Comparison of ENCODE assay signal across 1 cellular context in genomic region chr5:149153751-149154610, GRCh38.
TF ChIP-seq lines count a peak whose summit lies in the region.

No MANE protein-coding gene starts in this region.

TF ChIP-seq in IMR-90, 13 proteins besides CTCF, POLR2A, EP300 and RAD21:
- no peak for TF ChIP-seq USF2 (IDR thresholded peaks at IDR 0.05; ENCODE audit: low read depth, low read length)
- TF ChIP-seq MAZ (IDR thresholded peaks at IDR 0.05; ENCODE audit: borderline replicate concordance, low read depth, low read length) = no peak
- no peak for TF ChIP-seq SMC3 (IDR thresholded peaks at IDR 0.05; ENCODE audit: low read depth, low read length)
- TF ChIP-seq MXI1 (IDR thresholded peaks at IDR 0.05; ENCODE audit: borderline replicate concordance, low read depth, low read length) = no peak
- TF ChIP-seq FOS (IDR thresholded peaks at IDR 0.05; ENCODE audit: low read depth, low read length) = no peak
- TF ChIP-seq CHD1 (IDR thresholded peaks at IDR 0.05; ENCODE audit: low read depth, low read length) = no peak
- peak; percentile 97 for TF ChIP-seq CEBPB (IDR thresholded peaks at IDR 0.05; ENCODE audit: low read depth, low read length)
- TF ChIP-seq RCOR1 (IDR thresholded peaks at IDR 0.05; ENCODE audit: insufficient replicate concordance, low read length) = no peak
- no peak for TF ChIP-seq MAFK (IDR thresholded peaks at IDR 0.05; ENCODE audit: low read depth, low read length)
- TF ChIP-seq BHLHE40 (IDR thresholded peaks at IDR 0.05; ENCODE audit: low read depth, low read length) = peak; percentile 32; the same call in 1 of the 2 replicates
- TF ChIP-seq RFX5 (IDR thresholded peaks at IDR 0.05; ENCODE audit: low read depth, low read length) = no peak
- TF ChIP-seq, protein P1, sequence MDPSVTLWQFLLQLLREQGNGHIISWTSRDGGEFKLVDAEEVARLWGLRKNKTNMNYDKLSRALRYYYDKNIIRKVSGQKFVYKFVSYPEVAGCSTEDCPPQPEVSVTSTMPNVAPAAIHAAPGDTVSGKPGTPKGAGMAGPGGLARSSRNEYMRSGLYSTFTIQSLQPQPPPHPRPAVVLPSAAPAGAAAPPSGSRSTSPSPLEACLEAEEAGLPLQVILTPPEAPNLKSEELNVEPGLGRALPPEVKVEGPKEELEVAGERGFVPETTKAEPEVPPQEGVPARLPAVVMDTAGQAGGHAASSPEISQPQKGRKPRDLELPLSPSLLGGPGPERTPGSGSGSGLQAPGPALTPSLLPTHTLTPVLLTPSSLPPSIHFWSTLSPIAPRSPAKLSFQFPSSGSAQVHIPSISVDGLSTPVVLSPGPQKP (IDR thresholded peaks at IDR 0.05; ENCODE audit: borderline replicate concordance, low read depth, low read length) = no peak
- peak; percentile 74; the same call in 1 of the 2 replicates for TF ChIP-seq NFE2L2 (IDR thresholded peaks at IDR 0.05; ENCODE audit: low read depth, low read length)
TF ChIP-seq in IMR-90: peak in this region for 3.
